Comparison of ENCODE assay signal across 10 cellular contexts in genomic region chr16:54936086-54936978, GRCh38. TPM values are rescaled to one million over a fixed set of nuclear protein-coding genes. Genes with fewer than 3 reads are reported as not detected.
DNase-seq lines count a peak whose midpoint lies in the region.
"Had no signal": no experiment of that assay in that cellular context is flagged by ENCODE, and none has a peak within 500 bp of the region (broad histone marks: within the 10 kb centered on the region; RNA-seq: fewer than 3 reads in every experiment).

No MANE protein-coding gene starts in this region.

- no peaks in the 10 kb centered on the region for H3K9me3 ChIP-seq in thymus (ENCODE audit: control insufficient read depth)

- no peaks in the 10 kb centered on the region for H3K36me3 Mint-ChIP-seq in activated naive CD4-positive, alpha-beta T cell treated with anti-CD3 and anti-CD28 coated beads for 36 hours (ENCODE audit: low read depth)

- CTCF ChIA-PET in activated naive CD4-positive, alpha-beta T cell treated with anti-CD3 and anti-CD28 coated beads for 36 hours (lab: Charles Lee): interaction anchor here (0.9 to 1.1 kb wide), 2 partner anchors 9 to 655 kb away, joined by 3 to 4 read pairs; no protein-coding TSS in a partner anchor

- WGBS in thymus: 3% methylated on average over 59 of the region's 59 CpGs

- no peak overlapping the region for H3K27ac ChIP-seq in thymus (ENCODE audit: low read depth)

- no peaks in the 10 kb centered on the region for H3K9me3 Mint-ChIP-seq in activated naive CD4-positive, alpha-beta T cell treated with anti-CD3 and anti-CD28 coated beads for 36 hours

- peaks cover 28% of the 10 kb centered on the region for H3K4me1 ChIP-seq in thymus (ENCODE audit: control insufficient read depth, insufficient read depth, low read length)

- in situ Hi-C loops in T47D (cut with HindIII; ENCODE audit: low pct_unique_long_range_greater_than_20kb, low sequenced_read_pairs): no loop called here

- no peak overlapping the region for H3K4me3 Mint-ChIP-seq in activated naive CD4-positive, alpha-beta T cell treated with anti-CD3 and anti-CD28 coated beads for 36 hours

- H3K4me3 ChIP-seq in thymus (ENCODE audit: low read length): peak overlapping the region; percentile 34

- no peaks in the 10 kb centered on the region for H3K36me3 ChIP-seq in thymus (ENCODE audit: control insufficient read depth, insufficient read depth)

- peaks cover 33% of the 10 kb centered on the region for H3K4me1 Mint-ChIP-seq in activated naive CD4-positive, alpha-beta T cell treated with anti-CD3 and anti-CD28 coated beads for 36 hours (ENCODE audit: low read depth)

- H3K27ac Mint-ChIP-seq in activated naive CD4-positive, alpha-beta T cell treated with anti-CD3 and anti-CD28 coated beads for 36 hours: no peak overlapping the region

- intact Hi-C loops in activated naive CD4-positive, alpha-beta T cell treated with anti-CD3 and anti-CD28 coated beads for 36 hours (cut with micrococcal nuclease): loop anchor here (5.0 to 10.0 kb wide), 6 partner anchors 321 to 1164 kb away; no protein-coding TSS in a partner anchor

- H3K27me3 Mint-ChIP-seq in activated naive CD4-positive, alpha-beta T cell treated with anti-CD3 and anti-CD28 coated beads for 36 hours (ENCODE audit: low read depth): peaks cover 85% of the 10 kb centered on the region

- DNase-seq in activated naive CD4-positive, alpha-beta T cell treated with anti-CD3 and anti-CD28 coated beads for 36 hours: peak; percentile 12
- DNase-seq in activated naive CD4-positive, alpha-beta T cell treated with Interleukin-2 at 50 U/mL for 16 hours: no peak
- DNase-seq in T47D (ENCODE audit: low read depth in 1 of 2, low spot score in 1 of 2) (peak; percentile 21 to 35), left kidney (ENCODE audit: low read depth, low spot score) (peak; percentile 81), NCI-H1694 treated with DMSO at 0.1 percent for 48 hours (lab: John Stamatoyannopoulos, UW) (no peak), NCI-H1092 (lab: John Stamatoyannopoulos, UW) (no peak), activated gamma-delta T cell treated with Interleukin-2 at 50 U/mL for 16 hours (no peak)
- DNase-seq: DMS 273 treated with DMSO at 0.1 percent for 48 hours; stimulated activated naive CD4-positive, alpha-beta T cell treated with Interleukin-2 at 50 U/mL for 16 hours had no signal

- H3K27me3 ChIP-seq in thymus (ENCODE audit: control insufficient read depth, insufficient read depth): peaks cover 96% of the 10 kb centered on the region

RNA-seq across cellular contexts. Expression of gene IRX5, which starts 5.7 kb away (rescaled TPM):
- total RNA-seq in activated naive CD4-positive, alpha-beta T cell treated with anti-CD3 and anti-CD28 coated beads for 36 hours: not detected
- polyA plus RNA-seq in thymus: 0.87 TPM

Comparison
In these comparisons a context has a peak if more than half of its experiments do, and no peak if none do; other contexts are left out.
1. DNase-seq: peak in activated naive CD4-positive, alpha-beta T cell treated with anti-CD3 and anti-CD28 coated beads for 36 hours (single experiment), T47D (2 of 2) and left kidney (single experiment); none in activated naive CD4-positive, alpha-beta T cell treated with Interleukin-2 at 50 U/mL for 16 hours (single experiment), NCI-H1694 treated with DMSO at 0.1 percent for 48 hours (single experiment), NCI-H1092 (single experiment) and activated gamma-delta T cell treated with Interleukin-2 at 50 U/mL for 16 hours (single experiment).